ENCODE assay signal across 12 cellular contexts in the genomic region with DNA sequence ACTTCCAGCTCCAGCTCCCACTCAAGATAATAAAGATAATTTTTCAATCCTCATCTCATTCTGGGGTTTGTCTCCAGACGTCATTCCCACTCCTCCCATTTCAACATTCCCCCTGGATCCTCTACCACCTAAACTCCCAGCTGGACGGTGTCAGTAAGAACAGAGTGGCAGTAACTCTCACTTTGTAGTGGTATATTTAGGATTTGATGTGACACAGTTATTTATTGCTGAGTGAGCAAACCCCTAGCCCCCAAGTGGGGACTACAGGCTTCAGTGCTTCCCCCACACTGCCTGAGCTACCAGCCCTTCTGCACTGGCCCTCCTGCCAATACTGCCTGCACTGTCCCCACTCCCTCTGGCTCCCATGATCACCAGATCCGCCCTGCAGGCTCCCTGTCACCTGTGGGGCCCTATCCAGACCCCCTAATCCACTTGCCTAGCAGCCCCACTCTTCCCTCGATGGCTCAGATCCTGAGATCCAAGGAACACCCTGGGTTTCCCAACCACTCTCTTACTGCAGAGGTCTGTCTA. TPM values are rescaled to one million over a fixed set of nuclear protein-coding genes. Genes with fewer than 3 reads are reported as not detected.
DNase-seq lines count a peak whose midpoint lies in the region; ATAC-seq, FAIRE-seq and TF ChIP-seq lines count a peak whose summit lies in the region.
"Had no signal": no experiment of that assay in that cellular context is flagged by ENCODE, and none has a peak within 500 bp of the region (broad histone marks: within the 10 kb centered on the region; RNA-seq: fewer than 3 reads in every experiment).

No MANE protein-coding gene starts in this region.

- peak overlapping the region; percentile 96 for H3K4me2 ChIP-seq in keratinocyte (ENCODE audit: control insufficient read depth, extremely low read depth, insufficient read depth, low read depth, low read length)

- H3K36me3 Mint-ChIP-seq in activated naive CD4-positive, alpha-beta T cell treated with anti-CD3 and anti-CD28 coated beads, Interleukin-2, amount 10 ng/mL, durations not matched to agents 7 days and 5 days, result peaks cover 56% of the 10 kb centered on the region
- H3K36me3 Mint-ChIP-seq in activated CD4-positive, alpha-beta memory T cell treated with anti-CD3 and anti-CD28 coated beads for 36 hours, result peaks cover 41% of the 10 kb centered on the region

- intact Hi-C loops in activated CD4-positive, alpha-beta memory T cell treated with anti-CD3 and anti-CD28 coated beads for 36 hours (cut with micrococcal nuclease), result no loop called here
- intact Hi-C loops in stomach (cut with DNase I; ENCODE audit: low total_unique reads), result no loop called here
- intact Hi-C loops in esophagus squamous epithelium (cut with DNase I), result no loop called here

- H3K4me1 ChIP-seq in keratinocyte (ENCODE audit: control insufficient read depth, extremely low read depth, insufficient read depth, low read length), result peaks cover 27% of the 10 kb centered on the region
- peaks cover 34 to 82% (median 73%) of the 10 kb centered on the region in 4 donors for H3K4me1 ChIP-seq in stomach
- peaks cover 19 to 67% (median 31%) of the 10 kb centered on the region in 3 donors for H3K4me1 ChIP-seq in esophagus squamous epithelium

- H3K4me3 Mint-ChIP-seq in activated naive CD4-positive, alpha-beta T cell treated with anti-CD3 and anti-CD28 coated beads, Interleukin-2, amount 10 ng/mL, durations not matched to agents 7 days and 5 days, result peak overlapping the region; percentile 57
- peak overlapping the region; percentile 96 for H3K4me3 Mint-ChIP-seq in activated CD4-positive, alpha-beta memory T cell treated with anti-CD3 and anti-CD28 coated beads for 36 hours

- H3K9me3 ChIP-seq in keratinocyte (ENCODE audit: control insufficient read depth, low read depth, low read length) (no peaks in the 10 kb centered on the region), stomach (no peaks in the 10 kb centered on the region), esophagus squamous epithelium (no peaks in the 10 kb centered on the region)

- no peak for FAIRE-seq in keratinocyte (lab: Jason Lieb, UNC)

- no peak for TF ChIP-seq POLR2A in stomach (IDR thresholded peaks at IDR 0.05)
- no peak for TF ChIP-seq POLR2A in esophagus squamous epithelium (IDR thresholded peaks at IDR 0.05)

- H3K27ac ChIP-seq in keratinocyte (ENCODE audit: control insufficient read depth, insufficient read depth, low read length) (no peak overlapping the region), stomach (peak overlapping the region in 3 of 5 donors; percentile 87 to 92 (median 91)), esophagus squamous epithelium (peak overlapping the region in 2 of 4 donors; percentile 25 to 94)

- no peak for DNase-seq in activated naive CD4-positive, alpha-beta T cell treated with anti-CD3 and anti-CD28 coated beads, Interleukin-2, amount 10 ng/mL, durations not matched to agents 7 days and 5 days
- no peak for DNase-seq in activated naive CD4-positive, alpha-beta T cell treated with anti-CD3 and anti-CD28 coated beads, Interleukin-2, amount 50 U/mL, for 16 hours
- DNase-seq in activated CD4-positive, alpha-beta memory T cell treated with anti-CD3 and anti-CD28 coated beads for 36 hours, result no peak
- no peak for DNase-seq in keratinocyte (ENCODE audit: low read depth, low spot score)
- DNase-seq in stomach, result no peak
- DNase-seq in NCI-H524 treated with DMSO at 0.1 percent for 48 hours (lab: John Stamatoyannopoulos, UW), result no peak
- no peak for DNase-seq in esophagus squamous epithelium (lab: John Stamatoyannopoulos, UW)
- DNase-seq: activated CD4-positive, CD25-positive, alpha-beta regulatory T cell treated with anti-CD3 and anti-CD28 coated beads, Interleukin-2, amount 50 U/mL, for 72 hours; GOT3; KG1; stimulated activated naive CD4-positive, alpha-beta T cell treated with Interleukin-2 at 50 U/mL for 16 hours had no signal

- no peak overlapping the region for H3K9ac ChIP-seq in keratinocyte (ENCODE audit: control insufficient read depth, extremely low read depth, insufficient read depth, low read length)

- H3K27me3 Mint-ChIP-seq in activated naive CD4-positive, alpha-beta T cell treated with anti-CD3 and anti-CD28 coated beads, Interleukin-2, amount 10 ng/mL, durations not matched to agents 7 days and 5 days, result no peaks in the 10 kb centered on the region
- H3K27me3 Mint-ChIP-seq in activated CD4-positive, alpha-beta memory T cell treated with anti-CD3 and anti-CD28 coated beads for 36 hours, result no peaks in the 10 kb centered on the region

- ATAC-seq in GM19397 (IDR thresholded peaks at IDR 0.05; ENCODE audit: unreplicated experiment), result no peak

- H3K27ac Mint-ChIP-seq in activated naive CD4-positive, alpha-beta T cell treated with anti-CD3 and anti-CD28 coated beads, Interleukin-2, amount 10 ng/mL, durations not matched to agents 7 days and 5 days, result peak overlapping the region; percentile 88
- H3K27ac Mint-ChIP-seq in activated CD4-positive, alpha-beta memory T cell treated with anti-CD3 and anti-CD28 coated beads for 36 hours, result peak overlapping the region; percentile 95

- no peak for TF ChIP-seq EP300 in stomach (IDR thresholded peaks at IDR 0.05)

- TF ChIP-seq CTCF in keratinocyte (optimal IDR thresholded peaks at IDR 0.05 in 1 of 3, IDR thresholded peaks at IDR 0.05 in 1 of 3, conservative IDR thresholded peaks at IDR 0.05 in 1 of 3; ENCODE audit: extremely low read depth in 1 of 3, insufficient read depth in 2 of 3, low read length in 3 of 3), result no peak
- no peak for TF ChIP-seq CTCF in stomach (IDR thresholded peaks at IDR 0.05)
- no peak for TF ChIP-seq CTCF in esophagus squamous epithelium (IDR thresholded peaks at IDR 0.05)

- H3K4me3 ChIP-seq in keratinocyte (ENCODE audit: control insufficient read depth in 2 of 3, extremely low read depth in 1 of 3, insufficient read depth in 2 of 3, low read depth in 1 of 3, low read length in 3 of 3) (no peak overlapping the region), stomach (peak overlapping the region in 1 of 4 donors; percentile 83), esophagus squamous epithelium (no peak overlapping the region)

- no peak overlapping the region for H2AFZ ChIP-seq in keratinocyte (ENCODE audit: control insufficient read depth, low read length)

- no peaks in the 10 kb centered on the region for H3K27me3 ChIP-seq in keratinocyte (ENCODE audit: control insufficient read depth, extremely low read depth, insufficient read depth, low read length)
- no peaks in the 10 kb centered on the region for H3K27me3 ChIP-seq in stomach
- H3K27me3 ChIP-seq in esophagus squamous epithelium, result no peaks in the 10 kb centered on the region

- WGBS in stomach, 5 donors, result 77 to 88% (median 84%) methylated on average over 4 of the region's 4 CpGs
- 72 to 83% methylated on average over 4 of the region's 4 CpGs for WGBS in esophagus squamous epithelium, 2 donors

- POLR2A ChIA-PET in activated CD4-positive, alpha-beta memory T cell treated with anti-CD3 and anti-CD28 coated beads for 36 hours (lab: Charles Lee), result interaction anchor here (1.1 to 1.4 kb wide), 2 partner anchors 90 to 169 kb away, joined by 3 to 5 read pairs; partner anchors contain the start of gene HSPA1B

- peaks cover 84% of the 10 kb centered on the region for H3K4me1 Mint-ChIP-seq in activated naive CD4-positive, alpha-beta T cell treated with anti-CD3 and anti-CD28 coated beads, Interleukin-2, amount 10 ng/mL, durations not matched to agents 7 days and 5 days
- peaks cover 67% of the 10 kb centered on the region for H3K4me1 Mint-ChIP-seq in activated CD4-positive, alpha-beta memory T cell treated with anti-CD3 and anti-CD28 coated beads for 36 hours (ENCODE audit: low read depth)

- no peaks in the 10 kb centered on the region for H3K9me1 ChIP-seq in keratinocyte (ENCODE audit: control insufficient read depth, extremely low read depth, insufficient read depth, low read length)

- CTCF ChIA-PET in activated naive CD4-positive, alpha-beta T cell treated with anti-CD3 and anti-CD28 coated beads, Interleukin-2, amount 10 ng/mL, durations not matched to agents 7 days and 5 days (lab: Charles Lee), result interaction anchor here (1.0 to 1.2 kb wide), 2 partner anchors 83 to 109 kb away, joined by 3 read pairs; no protein-coding TSS in a partner anchor
- CTCF ChIA-PET in activated CD4-positive, alpha-beta memory T cell treated with anti-CD3 and anti-CD28 coated beads for 36 hours (lab: Charles Lee), result interaction anchor here (0.5 to 1.2 kb wide), 2 partner anchors 75 to 112 kb away, joined by 3 read pairs; no protein-coding TSS in a partner anchor

- peaks cover 34% of the 10 kb centered on the region for H3K79me2 ChIP-seq in keratinocyte (ENCODE audit: control insufficient read depth, insufficient read depth, low read length)

- H3K36me3 ChIP-seq in keratinocyte (ENCODE audit: control insufficient read depth in 2 of 2, extremely low read depth in 1 of 2, insufficient read depth in 2 of 2, low read length in 2 of 2), result peaks cover 8 to 10% of the 10 kb centered on the region in 2 experiments
- peaks cover 14 to 47% (median 44%) of the 10 kb centered on the region in 4 donors for H3K36me3 ChIP-seq in stomach
- peaks cover 4 to 61% (median 13%) of the 10 kb centered on the region in 3 donors for H3K36me3 ChIP-seq in esophagus squamous epithelium

- dilution Hi-C loops in keratinocyte (cut with MboI; ENCODE audit: extremely low pct_ligation_motif_present, low sequenced_read_pairs), result no loop called here

- H4K20me1 ChIP-seq in keratinocyte (ENCODE audit: control insufficient read depth, extremely low read depth, insufficient read depth, low read length), result no peaks in the 10 kb centered on the region

- H3K9me3 Mint-ChIP-seq in activated naive CD4-positive, alpha-beta T cell treated with anti-CD3 and anti-CD28 coated beads, Interleukin-2, amount 10 ng/mL, durations not matched to agents 7 days and 5 days, result no peaks in the 10 kb centered on the region
- H3K9me3 Mint-ChIP-seq in activated CD4-positive, alpha-beta memory T cell treated with anti-CD3 and anti-CD28 coated beads for 36 hours, result no peaks in the 10 kb centered on the region

RNA-seq across cellular contexts. Expression of gene C6orf47, which starts 2.4 kb away (rescaled TPM):
- total RNA-seq in activated CD4-positive, alpha-beta memory T cell treated with anti-CD3 and anti-CD28 coated beads for 36 hours, result 10 to 100 TPM; 15.8 to 16.9 TPM
- polyA plus RNA-seq in keratinocyte, result 7.9 to 10.0 TPM (median 8.3 TPM) in 3 replicates
- polyA plus RNA-seq in keratinocyte (2011; ENCODE audit: low read depth), result 4.2 TPM
- 5.9 and 9.4 TPM in 2 replicates for polyA plus RNA-seq in keratinocyte (2011; cell fraction: cytosol; rRNA removed)
- 10.4 and 11.5 TPM in 2 replicates for polyA plus RNA-seq in keratinocyte (2011; cell fraction: nucleus; rRNA removed)
- 9.0 and 15.5 TPM in 2 replicates for polyA plus RNA-seq in keratinocyte (2012; ENCODE audit: low replicate concordance)
- 4.1 to 10.6 TPM (median 4.8 TPM) in 3 replicates for polyA minus RNA-seq in keratinocyte
- 5.6 TPM for polyA minus RNA-seq in keratinocyte (2011; cell fraction: cytosol; rRNA and poly(A)+ RNA removed)
- 5.2 and 8.1 TPM in 2 replicates for polyA minus RNA-seq in keratinocyte (2011; cell fraction: nucleus; rRNA and poly(A)+ RNA removed)
- total RNA-seq in stomach, result 10 to 100 TPM; 12.8 to 44.9 (median 32.0) TPM
- 10 to 100 TPM; 10.5 to 16.0 (median 13.0) TPM for polyA plus RNA-seq in stomach
- total RNA-seq in esophagus squamous epithelium, result 10 to 100 TPM; 28.8 to 34.4 (median 31.7) TPM

RNA-seq across cellular contexts. Expression of gene APOM, which starts 2.5 kb away (rescaled TPM):
- total RNA-seq in activated CD4-positive, alpha-beta memory T cell treated with anti-CD3 and anti-CD28 coated beads for 36 hours, result 1 to 10 TPM; 2.9 to 3.1 TPM
- polyA plus RNA-seq in keratinocyte (1.4 to 2.6 TPM (median 2.3 TPM) in 3 replicates), stomach (10 to 100 TPM in 1 of 3 donors, 1 to 10 TPM in 2; 6.4 to 14.2 (median 6.5) TPM)
- not detected for polyA plus RNA-seq in keratinocyte (2011; ENCODE audit: low read depth)
- polyA plus RNA-seq in keratinocyte (2011; cell fraction: cytosol; rRNA removed), result 1.6 and 1.8 TPM in 2 replicates
- 1.3 and 2.0 TPM in 2 replicates for polyA plus RNA-seq in keratinocyte (2011; cell fraction: nucleus; rRNA removed)
- polyA plus RNA-seq in keratinocyte (2012; ENCODE audit: low replicate concordance), result 1.6 and 1.8 TPM in 2 replicates
- 0.69 to 0.86 TPM in 2 of 3 replicates, not detected in the other for polyA minus RNA-seq in keratinocyte
- not detected for polyA minus RNA-seq in keratinocyte (2011; cell fraction: cytosol; rRNA and poly(A)+ RNA removed)
- 0.53 TPM in 1 of 2 replicates, not detected in the other for polyA minus RNA-seq in keratinocyte (2011; cell fraction: nucleus; rRNA and poly(A)+ RNA removed)
- total RNA-seq in stomach (1 to 10 TPM in 2 of 5 donors, not detected in 3; 1.3 to 1.9 TPM), esophagus squamous epithelium (1 to 10 TPM in 2 of 4 donors, under 1 TPM in 2; 0.67 to 2.1 (median 1.1) TPM)

RNA-seq across cellular contexts. Expression of gene BAG6, which starts 5.8 kb away (rescaled TPM):
- total RNA-seq in activated CD4-positive, alpha-beta memory T cell treated with anti-CD3 and anti-CD28 coated beads for 36 hours, result 100 to 1,000 TPM; 351 to 354 TPM
- polyA plus RNA-seq in keratinocyte (49.9 to 120 TPM (median 60.6 TPM) in 3 replicates), stomach (100 to 1,000 TPM; 157 to 287 (median 180) TPM)
- 66.4 TPM for polyA plus RNA-seq in keratinocyte (2011; ENCODE audit: low read depth)
- 65.5 and 107 TPM in 2 replicates for polyA plus RNA-seq in keratinocyte (2011; cell fraction: cytosol; rRNA removed)
- 110 and 140 TPM in 2 replicates for polyA plus RNA-seq in keratinocyte (2011; cell fraction: nucleus; rRNA removed)
- polyA plus RNA-seq in keratinocyte (2012; ENCODE audit: low replicate concordance), result 154 and 169 TPM in 2 replicates
- 79.0 to 180 TPM (median 90.3 TPM) in 3 replicates for polyA minus RNA-seq in keratinocyte
- polyA minus RNA-seq in keratinocyte (2011; cell fraction: cytosol; rRNA and poly(A)+ RNA removed), result 136 TPM
- polyA minus RNA-seq in keratinocyte (2011; cell fraction: nucleus; rRNA and poly(A)+ RNA removed), result 63.8 and 73.6 TPM in 2 replicates
- total RNA-seq in stomach (100 to 1,000 TPM; 111 to 169 (median 141) TPM), esophagus squamous epithelium (100 to 1,000 TPM; 129 to 217 (median 163) TPM)

RNA-seq across cellular contexts. Expression of gene GPANK1, which starts 6.6 kb away (rescaled TPM):
- total RNA-seq in activated CD4-positive, alpha-beta memory T cell treated with anti-CD3 and anti-CD28 coated beads for 36 hours, result 10 to 100 TPM; 31.6 to 32.3 TPM
- 7.9 to 11.4 TPM (median 10.0 TPM) in 3 replicates for polyA plus RNA-seq in keratinocyte
- polyA plus RNA-seq in keratinocyte (2011; ENCODE audit: low read depth), result 15.6 TPM
- polyA plus RNA-seq in keratinocyte (2011; cell fraction: cytosol; rRNA removed), result 10.4 TPM in 2 replicates
- 10.7 and 14.0 TPM in 2 replicates for polyA plus RNA-seq in keratinocyte (2011; cell fraction: nucleus; rRNA removed)
- polyA plus RNA-seq in keratinocyte (2012; ENCODE audit: low replicate concordance), result 7.1 and 10.4 TPM in 2 replicates
- 2.6 to 5.5 TPM (median 3.4 TPM) in 3 replicates for polyA minus RNA-seq in keratinocyte
- polyA minus RNA-seq in keratinocyte (2011; cell fraction: cytosol; rRNA and poly(A)+ RNA removed), result 4.0 TPM
- polyA minus RNA-seq in keratinocyte (2011; cell fraction: nucleus; rRNA and poly(A)+ RNA removed), result 2.7 and 4.0 TPM in 2 replicates
- 10 to 100 TPM in 4 of 5 donors, 1 to 10 TPM in 1; 5.8 to 36.8 (median 10.6) TPM for total RNA-seq in stomach
- polyA plus RNA-seq in stomach, result 10 to 100 TPM; 13.0 to 17.9 (median 13.4) TPM
- total RNA-seq in esophagus squamous epithelium, result 10 to 100 TPM in 2 of 4 donors, 1 to 10 TPM in 2; 6.9 to 16.0 (median 10.9) TPM

RNA-seq across cellular contexts. Expression of gene CSNK2B, which starts 7.7 kb away (rescaled TPM):
- 100 to 1,000 TPM; 227 to 234 TPM for total RNA-seq in activated CD4-positive, alpha-beta memory T cell treated with anti-CD3 and anti-CD28 coated beads for 36 hours
- polyA plus RNA-seq in keratinocyte, result 41.9 to 108 TPM (median 43.7 TPM) in 3 replicates
- polyA plus RNA-seq in keratinocyte (2011; ENCODE audit: low read depth), result 169 TPM
- 94.0 and 103 TPM in 2 replicates for polyA plus RNA-seq in keratinocyte (2011; cell fraction: cytosol; rRNA removed)
- polyA plus RNA-seq in keratinocyte (2011; cell fraction: nucleus; rRNA removed), result 119 and 126 TPM in 2 replicates
- 233 and 291 TPM in 2 replicates for polyA plus RNA-seq in keratinocyte (2012; ENCODE audit: low replicate concordance)
- 97.3 to 253 TPM (median 118 TPM) in 3 replicates for polyA minus RNA-seq in keratinocyte
- 82.9 TPM for polyA minus RNA-seq in keratinocyte (2011; cell fraction: cytosol; rRNA and poly(A)+ RNA removed)
- polyA minus RNA-seq in keratinocyte (2011; cell fraction: nucleus; rRNA and poly(A)+ RNA removed), result 21.2 and 35.9 TPM in 2 replicates
- total RNA-seq in stomach, result 100 to 1,000 TPM in 3 of 5 donors, 10 to 100 TPM in 2; 11.3 to 375 (median 142) TPM
- polyA plus RNA-seq in stomach, result 100 to 1,000 TPM; 152 to 233 (median 181) TPM
- 100 to 1,000 TPM; 155 to 204 (median 186) TPM for total RNA-seq in esophagus squamous epithelium
